9 cellular contexts compared by ENCODE assay signal in genomic region chr15:75720787-75721461, GRCh38. TPM values are rescaled to one million over a fixed set of nuclear protein-coding genes. Genes with fewer than 3 reads are reported as not detected.
DNase-seq lines count a peak whose midpoint lies in the region; ATAC-seq, FAIRE-seq and TF ChIP-seq lines count a peak whose summit lies in the region.
"Had no signal": no experiment of that assay in that cellular context is flagged by ENCODE, and none has a peak within 500 bp of the region (broad histone marks: within the 10 kb centered on the region; RNA-seq: fewer than 3 reads in every experiment).

No MANE protein-coding gene starts in this region.

- H3K9me2 ChIP-seq in PC-3 (replicated peaks; ENCODE audit: low read length): no peaks in the 10 kb centered on the region

- H4K20me1 ChIP-seq in PC-3 (ENCODE audit: low read length): no peaks in the 10 kb centered on the region

- H3K9me3 ChIP-seq in PC-3 (ENCODE audit: low read length): no peaks in the 10 kb centered on the region

- TF ChIP-seq CTCF in PC-3 (conservative IDR thresholded peaks at IDR 0.05; ENCODE audit: low read depth, low read length): peak; percentile 72
- peak; percentile 19 for TF ChIP-seq CTCF in choroid plexus epithelial cell (conservative IDR thresholded peaks at IDR 0.05; ENCODE audit: low read depth, low read length)
- TF ChIP-seq CTCF in neural crest cell (conservative IDR thresholded peaks at IDR 0.05): peak; percentile 41

- 0 out of 2 replicates have a peak overlapping the region, but pooled peaks have one; percentile 46 for H2AFZ ChIP-seq in PC-3 (ENCODE audit: low read length)

- H3K27me3 ChIP-seq in PC-3 (ENCODE audit: low read length): no peaks in the 10 kb centered on the region

- H3K4me1 Mint-ChIP-seq in neural crest cell: peaks cover 22% of the 10 kb centered on the region

- ATAC-seq in PC-3 (peak; percentile 72), GM19395 (IDR thresholded peaks at IDR 0.05; ENCODE audit: unreplicated experiment) (no peak), GM19397 (IDR thresholded peaks at IDR 0.05; ENCODE audit: unreplicated experiment) (no peak)

- no peak overlapping the region for H3K27ac Mint-ChIP-seq in neural crest cell (ENCODE audit: unreplicated experiment)

- no peaks in the 10 kb centered on the region for H3F3A ChIP-seq in PC-3 (ENCODE audit: low read length, unreplicated experiment)

- H3K27me3 Mint-ChIP-seq in neural crest cell (ENCODE audit: low read depth): no peaks in the 10 kb centered on the region

- H3K4me3 Mint-ChIP-seq in neural crest cell: no peak overlapping the region
- H3K4me3 Mint-ChIP-seq: IgD-negative memory B cell had no signal

- no peak overlapping the region for H3K4me3 ChIP-seq in PC-3 (ENCODE audit: low read length)
- no peak overlapping the region for H3K4me3 ChIP-seq in choroid plexus epithelial cell (ENCODE audit: low read depth, low read length)

- H3K79me2 ChIP-seq in PC-3 (ENCODE audit: low read length): no peaks in the 10 kb centered on the region

- H3K27ac ChIP-seq in PC-3 (ENCODE audit: low read length): no peak overlapping the region

- CTCF ChIA-PET in PC-3 (lab: Charles Lee): no interaction called here

- intact Hi-C loops in PC-3 (cut with micrococcal nuclease): loop anchor here (10.0 kb wide), 1 partner anchor 204 kb away; no protein-coding TSS in a partner anchor

- BruUV-seq in PC-3 (replicated peaks; lab: Mats Ljungman, UMichigan): no TSS peak

- no peaks in the 10 kb centered on the region for H3K36me3 ChIP-seq in PC-3 (ENCODE audit: low read depth, low read length)

- H3K36me3 Mint-ChIP-seq in neural crest cell (ENCODE audit: low read depth): no peaks in the 10 kb centered on the region

- no peak for FAIRE-seq in frontal cortex (lab: Jason Lieb, UNC)

- 0 out of 2 replicates have a peak overlapping the region, but pooled peaks have one; percentile 16 for H3K4me2 ChIP-seq in PC-3 (ENCODE audit: low read length)

- H3K9me3 Mint-ChIP-seq in neural crest cell: no peaks in the 10 kb centered on the region
- H3K9me3 Mint-ChIP-seq: IgD-negative memory B cell had no signal

- peak; percentile 72 for DNase-seq in DMS53 treated with DMSO at 0.1 percent for 48 hours (lab: John Stamatoyannopoulos, UW; ENCODE audit: unreplicated experiment)
- DNase-seq in HUDEP-2 (lab: John Stamatoyannopoulos, UW; ENCODE audit: unreplicated experiment in 76 of 76): peak in 71 of 76 experiments; percentile 26 to 86 (median 69)
- DNase-seq in PC-3: peak; percentile 85
- peak; percentile 15 for DNase-seq in choroid plexus epithelial cell (ENCODE audit: low read depth)
- no peak for DNase-seq in neural crest cell (ENCODE audit: low read depth, low spot score)
- no peak for DNase-seq in frontal cortex (ENCODE audit: low spot score in 2 of 2)

- H3K9ac ChIP-seq in PC-3 (ENCODE audit: low read length): no peak overlapping the region

- POLR2A ChIA-PET in PC-3 (lab: Charles Lee; ENCODE audit: unreplicated experiment): no interaction called here

- H3K4me1 ChIP-seq in PC-3 (ENCODE audit: insufficient read depth, low read length): peaks cover 8% of the 10 kb centered on the region; the same call in 1 of the 2 replicates

RNA-seq across cellular contexts. Expression of gene CSPG4, which starts 8.3 kb away (rescaled TPM):
- 2.0 and 2.9 TPM in 2 replicates for total RNA-seq in PC-3 (2014; rRNA removed)
- total RNA-seq in neural crest cell: 5.3 and 5.4 TPM in 2 replicates
- total RNA-seq in frontal cortex: 4.5 TPM

Comparison
In these comparisons a context has a peak if more than half of its experiments do, and no peak if none do; other contexts are left out.
1. DNase-seq: peak in DMS53 treated with DMSO at 0.1 percent for 48 hours (single experiment), HUDEP-2 (71 of 76), PC-3 (single experiment) and choroid plexus epithelial cell (single experiment); none in neural crest cell (single experiment) and frontal cortex (0 of 2).
2. CTCF ChIP-seq: peak in every context shown above with its lines; median percentile 72 in PC-3; 41 in neural crest cell; 19 in choroid plexus epithelial cell.